ENCODE assay signal across 8 cellular contexts in the genomic region with DNA sequence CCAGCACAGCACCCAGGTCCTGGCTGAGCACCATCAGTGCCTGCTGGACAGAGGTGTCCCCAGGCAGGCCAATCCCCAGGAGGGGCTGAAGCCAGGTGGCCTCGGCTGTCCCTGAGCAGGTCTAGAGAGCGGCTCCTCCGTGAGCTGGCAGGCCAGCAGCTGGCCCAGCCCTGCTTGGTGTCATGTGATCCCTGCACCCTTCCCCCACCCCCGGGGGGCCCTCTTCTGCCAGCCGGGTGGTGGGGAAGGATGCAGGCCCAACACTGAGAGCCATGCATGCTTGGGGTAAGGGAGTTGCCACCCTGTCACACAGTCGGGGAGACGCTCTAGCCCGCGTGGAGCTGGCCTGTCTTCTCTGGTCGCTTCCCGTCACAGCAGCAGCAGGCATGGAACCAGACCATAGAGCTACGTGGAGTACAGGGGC. TPM values are rescaled to one million over a fixed set of nuclear protein-coding genes. Genes with fewer than 3 reads are reported as not detected.
DNase-seq lines count a peak whose midpoint lies in the region; ATAC-seq and TF ChIP-seq lines count a peak whose summit lies in the region.

No MANE protein-coding gene starts in this region.

- H3K4me3 ChIP-seq in GM23338: no peak overlapping the region
- H3K4me3 ChIP-seq in heart right ventricle: peak overlapping the region in 4 of 10 donors; percentile 6 to 34 (median 21)
- H3K4me3 ChIP-seq in sigmoid colon: peak overlapping the region in 1 of 4 donors; percentile 27

- H3K27me3 ChIP-seq in GM23338 (ENCODE audit: insufficient read depth): peaks cover 15% of the 10 kb centered on the region; the same call in 1 of the 2 replicates
- no peaks in the 10 kb centered on the region for H3K27me3 ChIP-seq in heart right ventricle
- H3K27me3 ChIP-seq in sigmoid colon: no peaks in the 10 kb centered on the region
- H3K27me3 ChIP-seq in foreskin keratinocyte: peaks cover 5% of the 10 kb centered on the region

- 0 out of 2 replicates have a peak, but pooled peaks cover 2% of the 10 kb centered on the region for H3F3A ChIP-seq in GM23338 (replicated peaks; ENCODE audit: low read depth)

- no peaks in the 10 kb centered on the region for H3K79me2 ChIP-seq in GM23338 (replicated peaks; ENCODE audit: insufficient read depth)

- no peak overlapping the region for H2AFZ ChIP-seq in GM23338

- H3K4me2 ChIP-seq in GM23338: no peak overlapping the region

- ATAC-seq in GM23338: peak; percentile 18
- ATAC-seq in heart right ventricle: peak; percentile 21 to 65 (median 46)
- no peak for ATAC-seq in GM18502 (IDR thresholded peaks at IDR 0.05; ENCODE audit: poor library complexity, unreplicated experiment)
- ATAC-seq in foreskin keratinocyte: no peak

- no peak for TF ChIP-seq EP300 in sigmoid colon (IDR thresholded peaks at IDR 0.05)

- no peaks in the 10 kb centered on the region for H3K9me2 ChIP-seq in GM23338 (ENCODE audit: insufficient read depth)

- H3K4me3 Mint-ChIP-seq in GM23338: no peak overlapping the region

- H3K4me1 ChIP-seq in GM23338 (ENCODE audit: insufficient read depth) (no peaks in the 10 kb centered on the region), heart right ventricle (peaks cover 60 to 77% (median 70%) of the 10 kb centered on the region in 9 donors), sigmoid colon (peaks cover 0 to 71% (median 69%) of the 10 kb centered on the region in 4 donors), foreskin keratinocyte (no peaks in the 10 kb centered on the region)

- intact Hi-C loops in heart right ventricle (cut with DNase I): no loop called here
- intact Hi-C loops in sigmoid colon (cut with DNase I): no loop called here

- TF ChIP-seq POLR2A in sigmoid colon (IDR thresholded peaks at IDR 0.05): no peak

- peaks cover 3% of the 10 kb centered on the region; the same call in 1 of the 3 replicates for H3K36me3 Mint-ChIP-seq in GM23338 (ENCODE audit: low read depth)

- H3K9me3 ChIP-seq in heart right ventricle (no peaks in the 10 kb centered on the region), sigmoid colon (no peaks in the 10 kb centered on the region)

- H3K27ac ChIP-seq in GM23338 (ENCODE audit: low read depth): no peak overlapping the region
- peak overlapping the region; percentile 33 to 96 (median 80) for H3K27ac ChIP-seq in heart right ventricle
- peak overlapping the region; percentile 72 to 94 (median 82) for H3K27ac ChIP-seq in sigmoid colon
- H3K27ac ChIP-seq in foreskin keratinocyte: no peak overlapping the region

- H4K20me1 ChIP-seq in GM23338 (replicated peaks; ENCODE audit: insufficient read depth): no peaks in the 10 kb centered on the region; the same call in 1 of the 2 replicates

- DNase-seq in GM23338 (ENCODE audit: low spot score) (no peak), SK-N-DZ (ENCODE audit: low spot score) (peak; percentile 68), heart right ventricle (peak; percentile 49 to 53), sigmoid colon (peak; percentile 72), NAMALWA (ENCODE audit: low spot score) (no peak), ecto neural progenitor cell (ENCODE audit: low spot score) (no peak), foreskin keratinocyte (no peak)

- H3K4me1 Mint-ChIP-seq in GM23338: peaks cover 9% of the 10 kb centered on the region

- H3K36me3 ChIP-seq in GM23338 (ENCODE audit: insufficient read depth) (no peaks in the 10 kb centered on the region), heart right ventricle (peaks cover 5 to 42% (median 14%) of the 10 kb centered on the region in 9 donors), sigmoid colon (peaks cover 11 to 31% (median 18%) of the 10 kb centered on the region in 4 donors)

- H3K27me3 Mint-ChIP-seq in GM23338 (ENCODE audit: insufficient read depth, low read depth, poor library complexity): peaks cover 21% of the 10 kb centered on the region

- WGBS in heart right ventricle, 2 donors: 22 to 23% methylated on average over 12 of the region's 12 CpGs
- 48 to 69% methylated on average over 12 of the region's 12 CpGs for WGBS in sigmoid colon, 2 donors

- no peaks in the 10 kb centered on the region for H3K9me3 Mint-ChIP-seq in GM23338

- no peak overlapping the region for H3K27ac Mint-ChIP-seq in GM23338

- TF ChIP-seq CTCF in GM23338 (conservative IDR thresholded peaks at IDR 0.05; ENCODE audit: low read depth in 2 of 2) (no peak), heart right ventricle (IDR thresholded peaks at IDR 0.05) (no peak), sigmoid colon (IDR thresholded peaks at IDR 0.05) (no peak), foreskin keratinocyte (conservative IDR thresholded peaks at IDR 0.05) (no peak)

TF ChIP-seq in GM23338, 12 proteins besides CTCF, POLR2A, EP300 and RAD21:
- TF ChIP-seq EZH2 (IDR thresholded peaks at IDR 0.05; ENCODE audit: low read depth, unreplicated experiment): no peak
- TF ChIP-seq ZNF114 (CRISPR knock-in tag; IDR thresholded peaks at IDR 0.05): no peak
- TF ChIP-seq STAT1 (IDR thresholded peaks at IDR 0.05; ENCODE audit: unreplicated experiment): no peak
- no peak for TF ChIP-seq POLR2AphosphoS5 (IDR thresholded peaks at IDR 0.05; ENCODE audit: low read depth)
- TF ChIP-seq JUNB (IDR thresholded peaks at IDR 0.05; ENCODE audit: unreplicated experiment): no peak
- TF ChIP-seq EZH2phosphoT487 (IDR thresholded peaks at IDR 0.05; ENCODE audit: unreplicated experiment): no peak
- no peak for TF ChIP-seq REST (IDR thresholded peaks at IDR 0.05; ENCODE audit: unreplicated experiment)
- no peak for TF ChIP-seq ETS1 (IDR thresholded peaks at IDR 0.05)

RNA-seq across cellular contexts. Expression of gene RALGDS, which starts 7.1 kb away (rescaled TPM):
- 15.5 and 20.3 TPM in 2 replicates for total RNA-seq in GM23338 (2014; rRNA removed; shearing (Covaris generic))
- polyA plus RNA-seq in GM23338 (2016; fragmentation: Nextera tagmentation; extraction: Ambion mirVana): 6.1 and 8.6 TPM in 2 replicates
- 211 and 229 TPM in 2 replicates for polyA plus RNA-seq in SK-N-DZ (2014; cell fraction: cytosol; rRNA removed)
- 616 and 634 TPM in 2 replicates for polyA plus RNA-seq in SK-N-DZ (2014; cell fraction: nucleus; rRNA removed)
- 10 to 100 TPM; 21.4 to 45.1 (median 28.1) TPM for total RNA-seq in heart right ventricle
- polyA plus RNA-seq in heart right ventricle: 10 to 100 TPM; 15.6 to 40.5 TPM
- total RNA-seq in sigmoid colon: 10 to 100 TPM; 35.2 to 52.7 (median 39.6) TPM
- polyA plus RNA-seq in sigmoid colon: 10 to 100 TPM; 27.6 to 49.7 (median 32.1) TPM
- 15.9 and 18.0 TPM in 2 replicates for total RNA-seq in foreskin keratinocyte
- polyA plus RNA-seq in foreskin keratinocyte: 11.9 and 12.7 TPM in 2 replicates

RNA-seq across cellular contexts. Expression of gene GBGT1, which starts 49.8 kb away (rescaled TPM):
- total RNA-seq in GM23338 (2014; rRNA removed; shearing (Covaris generic)): 15.7 and 22.4 TPM in 2 replicates
- polyA plus RNA-seq in GM23338 (2016; fragmentation: Nextera tagmentation; extraction: Ambion mirVana): 3.7 and 4.9 TPM in 2 replicates
- 2.5 and 5.4 TPM in 2 replicates for polyA plus RNA-seq in SK-N-DZ (2014; cell fraction: cytosol; rRNA removed)
- polyA plus RNA-seq in SK-N-DZ (2014; cell fraction: nucleus; rRNA removed): 6.9 and 7.7 TPM in 2 replicates
- total RNA-seq in heart right ventricle: 10 to 100 TPM in 3 of 10 donors, 1 to 10 TPM in 7; 2.5 to 14.7 (median 6.2) TPM
- polyA plus RNA-seq in heart right ventricle: 10 to 100 TPM in 1 of 2 donors, 1 to 10 TPM in 1; 5.5 to 10.5 TPM
- total RNA-seq in sigmoid colon: 10 to 100 TPM in 3 of 4 donors, 1 to 10 TPM in 1; 8.9 to 31.1 (median 19.2) TPM
- 1 to 10 TPM; 4.2 to 9.9 (median 5.4) TPM for polyA plus RNA-seq in sigmoid colon
- 1.7 and 3.0 TPM in 2 replicates for total RNA-seq in foreskin keratinocyte
- 1.5 and 3.0 TPM in 2 replicates for polyA plus RNA-seq in foreskin keratinocyte

RNA-seq across cellular contexts. Expression of gene CEL, which starts 52.2 kb away (rescaled TPM):
- total RNA-seq in GM23338 (2014; rRNA removed; shearing (Covaris generic)): 1.0 and 2.3 TPM in 2 replicates
- 0.26 and 0.27 TPM in 2 replicates for polyA plus RNA-seq in GM23338 (2016; fragmentation: Nextera tagmentation; extraction: Ambion mirVana)
- 0.66 TPM in 2 replicates for polyA plus RNA-seq in SK-N-DZ (2014; cell fraction: cytosol; rRNA removed)
- polyA plus RNA-seq in SK-N-DZ (2014; cell fraction: nucleus; rRNA removed): 6.4 and 8.0 TPM in 2 replicates
- total RNA-seq in heart right ventricle: 10 to 100 TPM in 1 of 10 donors, 1 to 10 TPM in 9; 1.9 to 10.1 (median 2.8) TPM
- 1 to 10 TPM; 1.5 to 3.2 TPM for polyA plus RNA-seq in heart right ventricle
- total RNA-seq in sigmoid colon: 1 to 10 TPM in 1 of 4 donors, under 1 TPM in 1, not detected in 2; 0.36 to 1.1 TPM
- polyA plus RNA-seq in sigmoid colon: 1 to 10 TPM in 2 of 3 donors, under 1 TPM in 1; 0.46 to 4.8 (median 1.0) TPM
- total RNA-seq in foreskin keratinocyte: 0.34 and 0.67 TPM in 2 replicates
- polyA plus RNA-seq in foreskin keratinocyte: 0.44 and 0.70 TPM in 2 replicates

Comparison
In these comparisons a context has a peak if more than half of its experiments do, and no peak if none do; other contexts are left out.
1. ATAC-seq: peak in GM23338 (single experiment) and heart right ventricle (8 of 8); none in GM18502 (single experiment) and foreskin keratinocyte (single experiment).
2. DNase-seq: peak in SK-N-DZ (single experiment), heart right ventricle (2 of 2) and sigmoid colon (single experiment); none in GM23338 (single experiment), NAMALWA (single experiment), ecto neural progenitor cell (single experiment) and foreskin keratinocyte (0 of 2).
3. H3K27ac ChIP-seq: peak in heart right ventricle (10 of 10) and sigmoid colon (4 of 4); none in GM23338 (single experiment) and foreskin keratinocyte (single experiment).